In the genomic region with DNA sequence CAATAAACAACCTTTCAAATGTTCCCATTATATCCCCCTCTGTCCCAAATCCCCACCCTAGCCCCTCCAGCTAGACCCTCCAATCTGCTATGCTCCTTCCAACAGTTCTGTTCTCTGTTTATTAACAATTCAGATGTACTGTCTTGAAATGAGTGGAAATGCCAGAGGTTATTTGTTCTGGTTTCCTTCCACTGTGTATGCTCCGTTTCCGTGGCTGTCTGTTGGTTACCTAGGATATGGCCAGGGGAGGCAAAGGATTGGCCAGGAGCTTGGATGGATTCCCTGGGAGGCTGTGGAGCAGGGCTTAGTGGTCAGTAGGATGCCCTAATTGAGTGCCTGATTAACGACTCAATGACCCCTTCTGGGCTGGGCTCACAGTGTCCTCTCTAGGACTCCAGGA, we compare ENCODE assay signal across 9 cellular contexts.
DNase-seq lines count a peak whose midpoint lies in the region; ATAC-seq and TF ChIP-seq lines count a peak whose summit lies in the region.
"Had no signal": no experiment of that assay in that cellular context is flagged by ENCODE, and none has a peak within 500 bp of the region (broad histone marks: within the 10 kb centered on the region; RNA-seq: fewer than 3 reads in every experiment).

No MANE protein-coding gene starts in this region.

- WGBS in mesodermal cell (ENCODE audit: insufficient coverage in 2 of 2), 2 experiments = 25 to 46% methylated on average over 2 of the region's 3 CpGs

- H3K27ac ChIP-seq in 22Rv1 (peak overlapping the region; percentile 45), HUES48 (ENCODE audit: low read depth, low read length) (peak overlapping the region; percentile 38), coronary artery (peak overlapping the region; percentile 78 to 87), mesodermal cell (ENCODE audit: low read depth, low read length, severe bottlenecking) (peak overlapping the region; percentile 95)
- H3K27ac ChIP-seq: C4-2B had no signal

- H3K27me3 ChIP-seq in HUES48 (ENCODE audit: control insufficient read depth, insufficient read depth, low read length) (no peaks in the 10 kb centered on the region), BE2C (no peaks in the 10 kb centered on the region)

- H3K9me3 ChIP-seq in HUES48 (ENCODE audit: control insufficient read depth, insufficient read depth, low read length) (no peaks in the 10 kb centered on the region), mesodermal cell (ENCODE audit: control insufficient read depth, low read length) (no peaks in the 10 kb centered on the region), BE2C (no peaks in the 10 kb centered on the region)

- no peak overlapping the region for H3K4me3 ChIP-seq in HUES48 (ENCODE audit: low read depth, low read length)
- peak overlapping the region; percentile 37 for H3K4me3 ChIP-seq in coronary artery
- no peak overlapping the region for H3K4me3 ChIP-seq in mesodermal cell (ENCODE audit: extremely low read depth, insufficient read depth, low read length, poor library complexity, severe bottlenecking)
- no peak overlapping the region for H3K4me3 ChIP-seq in BE2C (ENCODE audit: low read depth, low read length)

- no peak for ATAC-seq in GM19455 (IDR thresholded peaks at IDR 0.05; ENCODE audit: unreplicated experiment)

- H3K9ac ChIP-seq in HUES48 (ENCODE audit: low read depth, low read length) = no peak overlapping the region

- no peak for DNase-seq in coronary artery (ENCODE audit: low spot score)
- DNase-seq in DMS53 (lab: John Stamatoyannopoulos, UW) = no peak
- DNase-seq in occipital lobe (lab: John Stamatoyannopoulos, UW) = no peak
- DNase-seq in BE2C = no peak

- no peak for TF ChIP-seq CTCF in 22Rv1 (IDR thresholded peaks at IDR 0.05)
- no peak for TF ChIP-seq CTCF in coronary artery (IDR thresholded peaks at IDR 0.05)
- no peak for TF ChIP-seq CTCF in BE2C (IDR thresholded peaks at IDR 0.05; ENCODE audit: low read depth, low read length)

- H3K36me3 ChIP-seq in HUES48 (ENCODE audit: control insufficient read depth, insufficient read depth, low read length) = no peaks in the 10 kb centered on the region
- H3K36me3 ChIP-seq in mesodermal cell (ENCODE audit: control insufficient read depth, insufficient read depth, low read length) = no peaks in the 10 kb centered on the region
- no peaks in the 10 kb centered on the region for H3K36me3 ChIP-seq in BE2C

- H3K4me1 ChIP-seq in HUES48 (ENCODE audit: control insufficient read depth, insufficient read depth, low read length) = peaks cover 19% of the 10 kb centered on the region
- H3K4me1 ChIP-seq in mesodermal cell (ENCODE audit: control insufficient read depth, insufficient read depth, low read length, poor library complexity, severe bottlenecking) = peaks cover 30% of the 10 kb centered on the region
- H3K4me1 ChIP-seq in BE2C = no peaks in the 10 kb centered on the region

Comparison
In these comparisons a context has a peak if more than half of its experiments do, and no peak if none do; other contexts are left out.
1. H3K27ac ChIP-seq: peak in every context shown above with its lines; median percentile 95 in mesodermal cell; 82 in coronary artery; 45 in 22Rv1; 38 in HUES48.